In the genomic region with DNA sequence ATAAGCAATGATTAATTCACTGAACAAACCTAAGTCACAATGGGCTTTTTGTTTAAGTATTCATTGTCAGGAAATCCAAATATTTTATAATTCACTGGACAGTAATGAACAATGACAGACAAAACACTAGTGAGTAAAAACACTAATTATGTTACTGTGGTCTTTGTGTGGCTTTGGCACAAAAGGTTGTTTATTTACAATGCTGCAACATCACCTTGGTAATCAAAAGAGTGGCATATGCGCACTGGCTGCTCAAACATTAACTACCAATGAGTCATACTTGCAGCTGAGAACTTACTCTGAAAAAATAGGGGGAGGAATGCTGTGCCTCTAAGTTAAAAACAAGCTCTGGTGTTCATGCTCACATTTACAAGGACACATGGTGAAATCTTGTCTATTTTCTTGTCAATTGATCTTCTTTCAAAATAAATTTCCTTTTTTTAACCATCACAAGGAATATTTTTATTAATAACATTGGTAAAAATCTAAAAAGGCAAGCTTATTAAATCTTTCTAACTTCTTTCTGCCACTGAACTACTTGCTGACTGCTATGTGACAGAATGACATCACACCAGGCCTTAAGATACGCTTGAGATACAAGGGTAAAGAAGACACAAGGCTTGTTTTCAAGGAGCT, we compare ENCODE assay signal across 8 cellular contexts.
A peak's percentile ranks its signal among the peaks of the same experiment; 100 is the strongest.
DNase-seq lines count a peak whose midpoint lies in the region; ATAC-seq and TF ChIP-seq lines count a peak whose summit lies in the region.

No MANE protein-coding gene starts in this region.

- CTCF ChIA-PET in activated CD4-positive, alpha-beta memory T cell treated with anti-CD3 and anti-CD28 coated beads, Interleukin-2, amount 10 ng/mL, durations not matched to agents 7 days and 5 days (lab: Charles Lee): no interaction called here

- no peaks in the 10 kb centered on the region for H3K27me3 Mint-ChIP-seq in activated CD4-positive, alpha-beta memory T cell treated with anti-CD3 and anti-CD28 coated beads, Interleukin-2, amount 10 ng/mL, durations not matched to agents 7 days and 5 days
- H3K27me3 Mint-ChIP-seq in glutamatergic neuron (ENCODE audit: unreplicated experiment): no peaks in the 10 kb centered on the region

- DNase-seq in stimulated activated CD4-positive, alpha-beta T cell treated with anti-CD3 and anti-CD28 coated beads, Interleukin-4, amount 100 ng/mL, for 24 hours: peak; percentile 27
- DNase-seq in stimulated activated CD4-positive, alpha-beta T cell treated with anti-CD3 and anti-CD28 coated beads, Interleukin-2, amount 100 ng/mL, for 48 hours: no peak
- peak in 2 of 3 experiments; percentile 76 to 96 for DNase-seq in NCI-H1417 (lab: John Stamatoyannopoulos, UW)
- peak; percentile 43 for DNase-seq in activated CD4-positive, alpha-beta memory T cell treated with anti-CD3 and anti-CD28 coated beads, Interleukin-2, amount 10 ng/mL, durations not matched to agents 7 days and 5 days
- peak; percentile 95 for DNase-seq in foreskin melanocyte
- DNase-seq in renal cortical epithelial cell (ENCODE audit: low read depth): peak; percentile 99
- DNase-seq in glutamatergic neuron: no peak

- ATAC-seq in HG02588 (IDR thresholded peaks at IDR 0.05; ENCODE audit: unreplicated experiment): peak; percentile 60

- no peak overlapping the region for H3K4me3 Mint-ChIP-seq in activated CD4-positive, alpha-beta memory T cell treated with anti-CD3 and anti-CD28 coated beads, Interleukin-2, amount 10 ng/mL, durations not matched to agents 7 days and 5 days
- H3K4me3 Mint-ChIP-seq in glutamatergic neuron (ENCODE audit: unreplicated experiment): no peak overlapping the region

- no peak for TF ChIP-seq CTCF in glutamatergic neuron (IDR thresholded peaks at IDR 0.05; ENCODE audit: partially characterized antibody, unreplicated experiment)

- peaks cover 54% of the 10 kb centered on the region for H3K4me1 Mint-ChIP-seq in activated CD4-positive, alpha-beta memory T cell treated with anti-CD3 and anti-CD28 coated beads, Interleukin-2, amount 10 ng/mL, durations not matched to agents 7 days and 5 days
- H3K4me1 Mint-ChIP-seq in glutamatergic neuron (ENCODE audit: low read depth, unreplicated experiment): no peaks in the 10 kb centered on the region

- H3K36me3 Mint-ChIP-seq in activated CD4-positive, alpha-beta memory T cell treated with anti-CD3 and anti-CD28 coated beads, Interleukin-2, amount 10 ng/mL, durations not matched to agents 7 days and 5 days (ENCODE audit: low read depth): peaks cover 18% of the 10 kb centered on the region
- H3K36me3 Mint-ChIP-seq in glutamatergic neuron (ENCODE audit: unreplicated experiment): no peaks in the 10 kb centered on the region

- POLR2A ChIA-PET in activated CD4-positive, alpha-beta memory T cell treated with anti-CD3 and anti-CD28 coated beads, Interleukin-2, amount 10 ng/mL, durations not matched to agents 7 days and 5 days (lab: Charles Lee): interaction anchor here (1.0 to 2.5 kb wide), 5 partner anchors 17 to 139 kb away, joined by 3 to 12 read pairs (median 4); partner anchors contain the start of genes CSNK1G1 and TRIP4

- H3K27ac Mint-ChIP-seq in activated CD4-positive, alpha-beta memory T cell treated with anti-CD3 and anti-CD28 coated beads, Interleukin-2, amount 10 ng/mL, durations not matched to agents 7 days and 5 days: no peak overlapping the region
- no peak overlapping the region for H3K27ac Mint-ChIP-seq in glutamatergic neuron (ENCODE audit: unreplicated experiment)

- no peaks in the 10 kb centered on the region for H3K9me3 Mint-ChIP-seq in activated CD4-positive, alpha-beta memory T cell treated with anti-CD3 and anti-CD28 coated beads, Interleukin-2, amount 10 ng/mL, durations not matched to agents 7 days and 5 days
- no peaks in the 10 kb centered on the region for H3K9me3 Mint-ChIP-seq in glutamatergic neuron (ENCODE audit: unreplicated experiment)

Comparison
In these comparisons a context has a peak if more than half of its experiments do, and no peak if none do; other contexts are left out.
1. DNase-seq: peak in stimulated activated CD4-positive, alpha-beta T cell treated with anti-CD3 and anti-CD28 coated beads, Interleukin-4, amount 100 ng/mL, for 24 hours (single experiment), NCI-H1417 (2 of 3), activated CD4-positive, alpha-beta memory T cell treated with anti-CD3 and anti-CD28 coated beads, Interleukin-2, amount 10 ng/mL, durations not matched to agents 7 days and 5 days (single experiment), foreskin melanocyte (single experiment) and renal cortical epithelial cell (single experiment); none in stimulated activated CD4-positive, alpha-beta T cell treated with anti-CD3 and anti-CD28 coated beads, Interleukin-2, amount 100 ng/mL, for 48 hours (0 of 2) and glutamatergic neuron (single experiment).